In genomic region chr17:68199837-68200688, GRCh38 we compare ENCODE assay signal across 8 cellular contexts. TPM values are rescaled to one million over a fixed set of nuclear protein-coding genes. Genes with fewer than 3 reads are reported as not detected.
DNase-seq lines count a peak whose midpoint lies in the region; ATAC-seq and TF ChIP-seq lines count a peak whose summit lies in the region.

No MANE protein-coding gene starts in this region.

- H2AFZ ChIP-seq in IMR-90 (replicated peaks; ENCODE audit: low read length, poor library complexity) = no peak overlapping the region

- no peaks in the 10 kb centered on the region for H3K9me3 ChIP-seq in CD4-positive, CD25-positive, alpha-beta regulatory T cell (ENCODE audit: control insufficient read depth in 2 of 2, low read length in 2 of 2)
- H3K9me3 ChIP-seq in IMR-90 (ENCODE audit: control insufficient read depth, insufficient read depth, low read length) = no peaks in the 10 kb centered on the region; the same call in 1 of the 2 replicates
- H3K9me3 ChIP-seq in naive thymus-derived CD4-positive, alpha-beta T cell (ENCODE audit: control insufficient read depth in 2 of 3, low read length in 3 of 3) = no peaks in the 10 kb centered on the region

- intact Hi-C loops in IMR-90 (cut with micrococcal nuclease) = loop anchor here (1.0 to 10.0 kb wide), 6 partner anchors 28 to 262 kb away; partner anchors contain the start of gene C17orf58
- intact Hi-C loops in naive thymus-derived CD4-positive, alpha-beta T cell (cut with micrococcal nuclease) = loop anchor here (1.0 to 10.0 kb wide), 9 partner anchors 16 to 263 kb away; no protein-coding TSS in a partner anchor

- no peak overlapping the region for H3K18ac ChIP-seq in IMR-90 (ENCODE audit: low read depth, low read length)

- H3K4ac ChIP-seq in IMR-90 (ENCODE audit: low read depth, low read length) = no peak overlapping the region

- H3K9me3 Mint-ChIP-seq in CD4-positive, CD25-positive, alpha-beta regulatory T cell = no peaks in the 10 kb centered on the region
- no peaks in the 10 kb centered on the region for H3K9me3 Mint-ChIP-seq in naive thymus-derived CD4-positive, alpha-beta T cell

- H3K36me3 Mint-ChIP-seq in CD4-positive, CD25-positive, alpha-beta regulatory T cell = no peaks in the 10 kb centered on the region
- H3K36me3 Mint-ChIP-seq in naive thymus-derived CD4-positive, alpha-beta T cell = peaks cover 0 to 4% (median 0%) of the 10 kb centered on the region in 5 donors

- H2AK9ac ChIP-seq in IMR-90 (replicated peaks; ENCODE audit: low read depth, low read length, poor library complexity) = no peak overlapping the region

- peaks cover 0 to 52% (median 15%) of the 10 kb centered on the region in 4 donors for H3K4me1 Mint-ChIP-seq in CD4-positive, CD25-positive, alpha-beta regulatory T cell
- H3K4me1 Mint-ChIP-seq in naive thymus-derived CD4-positive, alpha-beta T cell = peaks cover 11 to 40% (median 20%) of the 10 kb centered on the region in 7 donors

- in situ Hi-C loops in IMR-90 (cut with MboI; ENCODE audit: low sequenced_read_pairs) (no loop called here), astrocyte of the cerebellum (cut with HindIII; ENCODE audit: low sequenced_read_pairs) (no loop called here), G401 (cut with HindIII; ENCODE audit: low sequenced_read_pairs) (no loop called here)

- no peak overlapping the region for H3K27ac ChIP-seq in CD4-positive, CD25-positive, alpha-beta regulatory T cell (ENCODE audit: insufficient read depth, low read length, poor library complexity, severe bottlenecking)
- H3K27ac ChIP-seq in IMR-90 (ENCODE audit: insufficient read depth, low read length) = no peak overlapping the region
- H3K27ac ChIP-seq in naive thymus-derived CD4-positive, alpha-beta T cell (ENCODE audit: low read depth, low read length) = no peak overlapping the region

- H3K4me3 Mint-ChIP-seq in CD4-positive, CD25-positive, alpha-beta regulatory T cell = peak overlapping the region; percentile 78 to 97 (median 89)
- peak overlapping the region; percentile 69 to 93 (median 86) for H3K4me3 Mint-ChIP-seq in naive thymus-derived CD4-positive, alpha-beta T cell

- POLR2A ChIA-PET in IMR-90 (lab: Charles Lee; ENCODE audit: unreplicated experiment) = no interaction called here
- POLR2A ChIA-PET in naive thymus-derived CD4-positive, alpha-beta T cell (lab: Charles Lee) = interaction anchor here (0.6 to 8.1 kb wide), 9 partner anchors 16 to 1958 kb away, joined by 3 to 113 read pairs (median 3); partner anchors contain the start of genes AMZ2 and WIPI1

- TF ChIP-seq CTCF in IMR-90 (conservative IDR thresholded peaks at IDR 0.05; ENCODE audit: low read depth, low read length) = no peak
- no peak for TF ChIP-seq CTCF in astrocyte of the cerebellum (IDR thresholded peaks at IDR 0.05; ENCODE audit: low read depth, low read length, missing control alignments)

- H3K9ac ChIP-seq in IMR-90 (ENCODE audit: low read depth, low read length) = no peak overlapping the region

- H2AK5ac ChIP-seq in IMR-90 (ENCODE audit: low read depth, low read length) = no peak overlapping the region

- H3K56ac ChIP-seq in IMR-90 (ENCODE audit: extremely low read depth, insufficient read depth, low read length) = no peak overlapping the region

- no peak overlapping the region for H2BK5ac ChIP-seq in IMR-90 (ENCODE audit: low read depth, low read length, poor library complexity, severe bottlenecking)

- H3K27me3 ChIP-seq in CD4-positive, CD25-positive, alpha-beta regulatory T cell (ENCODE audit: control insufficient read depth, insufficient read depth, low read length) = no peaks in the 10 kb centered on the region
- H3K27me3 ChIP-seq in IMR-90 (ENCODE audit: control insufficient read depth, insufficient read depth, low read length) = peaks cover 59% of the 10 kb centered on the region
- peaks cover 0 to 4% of the 10 kb centered on the region in 2 donors for H3K27me3 ChIP-seq in naive thymus-derived CD4-positive, alpha-beta T cell (ENCODE audit: control insufficient read depth in 2 of 2, insufficient read depth in 2 of 2, low read length in 2 of 2)

- H3K36me3 ChIP-seq in CD4-positive, CD25-positive, alpha-beta regulatory T cell (ENCODE audit: control insufficient read depth, insufficient read depth, low read length) = no peaks in the 10 kb centered on the region
- H3K36me3 ChIP-seq in IMR-90 (ENCODE audit: control insufficient read depth, insufficient read depth, low read length) = no peaks in the 10 kb centered on the region
- no peaks in the 10 kb centered on the region for H3K36me3 ChIP-seq in naive thymus-derived CD4-positive, alpha-beta T cell (ENCODE audit: control insufficient read depth in 2 of 3, insufficient read depth in 3 of 3, low read length in 3 of 3)

- ATAC-seq in CD4-positive, CD25-positive, alpha-beta regulatory T cell (ENCODE audit: low read depth in 2 of 2) = no peak
- ATAC-seq in IMR-90 (ENCODE audit: low read depth) (no peak), GM21529 (IDR thresholded peaks at IDR 0.05; ENCODE audit: unreplicated experiment) (no peak)
- ATAC-seq in naive thymus-derived CD4-positive, alpha-beta T cell = no peak

- H2BK15ac ChIP-seq in IMR-90 (ENCODE audit: low read depth, low read length) = no peak overlapping the region

- H4K20me1 ChIP-seq in IMR-90 (ENCODE audit: insufficient read depth, low read length) = no peaks in the 10 kb centered on the region

- TF ChIP-seq POLR2A in IMR-90 (IDR thresholded peaks at IDR 0.05; ENCODE audit: low read depth, low read length) = no peak

- no peaks in the 10 kb centered on the region for H3K79me1 ChIP-seq in IMR-90 (ENCODE audit: low read depth in 1 of 2, low read length in 2 of 2)

- H3K23ac ChIP-seq in IMR-90 (ENCODE audit: low read depth, low read length) = no peak overlapping the region

- H3K4me1 ChIP-seq in CD4-positive, CD25-positive, alpha-beta regulatory T cell (ENCODE audit: control insufficient read depth, insufficient read depth, low read length, poor library complexity, severe bottlenecking) = peaks cover 62% of the 10 kb centered on the region
- no peaks in the 10 kb centered on the region; the same call in 1 of the 2 replicates for H3K4me1 ChIP-seq in IMR-90 (ENCODE audit: control insufficient read depth, insufficient read depth, low read length)
- peaks cover 18 to 39% of the 10 kb centered on the region in 2 donors for H3K4me1 ChIP-seq in naive thymus-derived CD4-positive, alpha-beta T cell (ENCODE audit: control insufficient read depth in 2 of 2, insufficient read depth in 2 of 2, low read length in 2 of 2)

- no peak for TF ChIP-seq RAD21 in IMR-90 (IDR thresholded peaks at IDR 0.05; ENCODE audit: low read length)

- peak overlapping the region; percentile 91 for H3K4me2 ChIP-seq in IMR-90 (ENCODE audit: low read depth, low read length)

- dilution Hi-C loops in IMR-90 (cut with HindIII; ENCODE audit: low sequenced_read_pairs, unreplicated experiment) = no loop called here

- no peak overlapping the region for H4K8ac ChIP-seq in IMR-90 (ENCODE audit: low read depth in 2 of 2, low read length in 2 of 2)

- H3K27ac Mint-ChIP-seq in CD4-positive, CD25-positive, alpha-beta regulatory T cell = peak overlapping the region; percentile 22 to 90 (median 76)
- peak overlapping the region in 7 of 9 donors; percentile 14 to 64 (median 24) for H3K27ac Mint-ChIP-seq in naive thymus-derived CD4-positive, alpha-beta T cell

- peaks cover 42% of the 10 kb centered on the region for H3K27me3 Mint-ChIP-seq in CD4-positive, CD25-positive, alpha-beta regulatory T cell
- peaks cover 4 to 54% (median 5%) of the 10 kb centered on the region in 5 donors for H3K27me3 Mint-ChIP-seq in naive thymus-derived CD4-positive, alpha-beta T cell

- H4K91ac ChIP-seq in IMR-90 (ENCODE audit: insufficient read depth, low read depth, low read length) = no peak overlapping the region

- no peak overlapping the region for H2BK120ac ChIP-seq in IMR-90 (ENCODE audit: low read depth, low read length)

- H3K9me1 ChIP-seq in IMR-90 (ENCODE audit: insufficient read depth, low read length) = no peaks in the 10 kb centered on the region

- H3K14ac ChIP-seq in IMR-90 (replicated peaks; ENCODE audit: low read depth, low read length) = no peak overlapping the region

- CTCF ChIA-PET in IMR-90 (lab: Yijun Ruan, JAX) = interaction anchor here (0.6 to 1.5 kb wide), 4 partner anchors 14 to 143 kb away, joined by 3 to 7 read pairs (median 4); no protein-coding TSS in a partner anchor
- CTCF ChIA-PET in naive thymus-derived CD4-positive, alpha-beta T cell (lab: Charles Lee) = interaction anchor here (1.1 to 4.3 kb wide), 10 partner anchors 10 to 261 kb away, joined by 3 to 45 read pairs (median 6); no protein-coding TSS in a partner anchor

- no peak overlapping the region for H2BK20ac ChIP-seq in IMR-90 (ENCODE audit: low read depth, low read length)

- no TSS peak for BruUV-seq in IMR-90 (replicated peaks; lab: Mats Ljungman, UMichigan)

- 3% methylated on average over 18 of the region's 30 CpGs; no CpG with 5 or more reads in 1 of the 2 experiments for WGBS in IMR-90 (ENCODE audit: extremely low coverage in 2 of 2, insufficient read length in 1 of 2), 2 experiments

- no peak overlapping the region for H4K5ac ChIP-seq in IMR-90 (ENCODE audit: low read depth, low read length)

- DNase-seq in CD4-positive, CD25-positive, alpha-beta regulatory T cell = peak in 1 of 3 donors; percentile 46
- DNase-seq in IMR-90 (no peak), astrocyte of the cerebellum (ENCODE audit: low read depth) (no peak), G401 (ENCODE audit: low spot score) (no peak), NCI-H1436 treated with DMSO at 0.1 percent for 48 hours (lab: John Stamatoyannopoulos, UW) (no peak), cerebellar nuclear complex (lab: John Stamatoyannopoulos, UW) (no peak)
- peak in 3 of 9 donors; percentile 22 to 38 (median 31) for DNase-seq in naive thymus-derived CD4-positive, alpha-beta T cell

- peak overlapping the region; percentile 82 for H3K4me3 ChIP-seq in CD4-positive, CD25-positive, alpha-beta regulatory T cell (ENCODE audit: low read depth, low read length)
- no peak overlapping the region for H3K4me3 ChIP-seq in IMR-90 (ENCODE audit: insufficient read depth, low read depth, low read length)
- H3K4me3 ChIP-seq in astrocyte of the cerebellum (ENCODE audit: low read depth, low read length) = peak overlapping the region; percentile 3
- H3K4me3 ChIP-seq in naive thymus-derived CD4-positive, alpha-beta T cell (ENCODE audit: low read length) = peak overlapping the region; percentile 56

TF ChIP-seq in IMR-90, 13 proteins besides CTCF, POLR2A, EP300 and RAD21 (continues in another document):
- TF ChIP-seq RFX5 (IDR thresholded peaks at IDR 0.05; ENCODE audit: low read depth, low read length) (no peak), MXI1 (IDR thresholded peaks at IDR 0.05; ENCODE audit: borderline replicate concordance, low read depth, low read length) (no peak)

RNA-seq across cellular contexts. Expression of gene AMZ2, which starts 47.8 kb away (rescaled TPM):
- total RNA-seq in CD4-positive, CD25-positive, alpha-beta regulatory T cell = 58.6 TPM
- polyA plus RNA-seq in CD4-positive, CD25-positive, alpha-beta regulatory T cell = 100 to 1,000 TPM; 102 to 116 (median 114) TPM
- total RNA-seq in IMR-90 (2012; rRNA removed) = 90.2 and 100.0 TPM in 2 replicates
- 64.6 and 65.4 TPM in 2 replicates for polyA plus RNA-seq in IMR-90 (2012; rRNA removed)
- 27.6 and 52.7 TPM in 2 replicates for polyA plus RNA-seq in IMR-90 (2012; cell fraction: cytosol; rRNA removed)
- 24.3 and 90.0 TPM in 2 replicates for polyA plus RNA-seq in IMR-90 (2012; cell fraction: nucleus; rRNA removed; ENCODE audit: low replicate concordance)
- 10 to 100 TPM; 47.6 to 85.5 (median 73.8) TPM for total RNA-seq in naive thymus-derived CD4-positive, alpha-beta T cell
- polyA plus RNA-seq in naive thymus-derived CD4-positive, alpha-beta T cell = 100 to 1,000 TPM in 1 of 2 donors, 10 to 100 TPM in 1; 98.4 to 103 TPM
- 142 and 144 TPM in 2 replicates for total RNA-seq in G401 (2014; rRNA removed; shearing (Covaris generic))
